Comparison of ENCODE assay signal across 1 cellular context in genomic region chr12:7787574-7788315, GRCh38.
A peak's percentile ranks its signal among the peaks of the same experiment; 100 is the strongest.
TF ChIP-seq lines count a peak whose summit lies in the region.

No MANE protein-coding gene starts in this region.

TF ChIP-seq in GM23338, 12 proteins besides CTCF, POLR2A, EP300 and RAD21 (continued from another document):
- TF ChIP-seq, protein P1, sequence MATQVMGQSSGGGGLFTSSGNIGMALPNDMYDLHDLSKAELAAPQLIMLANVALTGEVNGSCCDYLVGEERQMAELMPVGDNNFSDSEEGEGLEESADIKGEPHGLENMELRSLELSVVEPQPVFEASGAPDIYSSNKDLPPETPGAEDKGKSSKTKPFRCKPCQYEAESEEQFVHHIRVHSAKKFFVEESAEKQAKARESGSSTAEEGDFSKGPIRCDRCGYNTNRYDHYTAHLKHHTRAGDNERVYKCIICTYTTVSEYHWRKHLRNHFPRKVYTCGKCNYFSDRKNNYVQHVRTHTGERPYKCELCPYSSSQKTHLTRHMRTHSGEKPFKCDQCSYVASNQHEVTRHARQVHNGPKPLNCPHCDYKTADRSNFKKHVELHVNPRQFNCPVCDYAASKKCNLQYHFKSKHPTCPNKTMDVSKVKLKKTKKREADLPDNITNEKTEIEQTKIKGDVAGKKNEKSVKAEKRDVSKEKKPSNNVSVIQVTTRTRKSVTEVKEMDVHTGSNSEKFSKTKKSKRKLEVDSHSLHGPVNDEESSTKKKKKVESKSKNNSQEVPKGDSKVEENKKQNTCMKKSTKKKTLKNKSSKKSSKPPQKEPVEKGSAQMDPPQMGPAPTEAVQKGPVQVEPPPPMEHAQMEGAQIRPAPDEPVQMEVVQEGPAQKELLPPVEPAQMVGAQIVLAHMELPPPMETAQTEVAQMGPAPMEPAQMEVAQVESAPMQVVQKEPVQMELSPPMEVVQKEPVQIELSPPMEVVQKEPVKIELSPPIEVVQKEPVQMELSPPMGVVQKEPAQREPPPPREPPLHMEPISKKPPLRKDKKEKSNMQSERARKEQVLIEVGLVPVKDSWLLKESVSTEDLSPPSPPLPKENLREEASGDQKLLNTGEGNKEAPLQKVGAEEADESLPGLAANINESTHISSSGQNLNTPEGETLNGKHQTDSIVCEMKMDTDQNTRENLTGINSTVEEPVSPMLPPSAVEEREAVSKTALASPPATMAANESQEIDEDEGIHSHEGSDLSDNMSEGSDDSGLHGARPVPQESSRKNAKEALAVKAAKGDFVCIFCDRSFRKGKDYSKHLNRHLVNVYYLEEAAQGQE (IDR thresholded peaks at IDR 0.05; ENCODE audit: unreplicated experiment), result peak; percentile 14
- peak; percentile 4; the same call in 1 of the 2 replicates for TF ChIP-seq NANOG (IDR thresholded peaks at IDR 0.05; ENCODE audit: borderline replicate concordance)
- TF ChIP-seq ZNF331 (CRISPR knock-in tag; IDR thresholded peaks at IDR 0.05; ENCODE audit: low read depth), result no peak
